Comparison of ENCODE assay signal across 9 cellular contexts in genomic region chr16:57534337-57534880, GRCh38. TPM values are rescaled to one million over a fixed set of nuclear protein-coding genes. Genes with fewer than 3 reads are reported as not detected.
DNase-seq lines count a peak whose midpoint lies in the region; ATAC-seq and TF ChIP-seq lines count a peak whose summit lies in the region.
"Had no signal": no experiment of that assay in that cellular context is flagged by ENCODE, and none has a peak within 500 bp of the region (broad histone marks: within the 10 kb centered on the region; RNA-seq: fewer than 3 reads in every experiment).

No MANE protein-coding gene starts in this region.

- H3K79me1 ChIP-seq in mesendoderm (ENCODE audit: low read length): peaks cover 5% of the 10 kb centered on the region

- H2BK120ac ChIP-seq in mesendoderm (ENCODE audit: low read depth, low read length): no peak overlapping the region

- H3K4me1 ChIP-seq in cardiac muscle cell (ENCODE audit: low read depth): peaks cover 23% of the 10 kb centered on the region
- H3K4me1 ChIP-seq in mesendoderm (ENCODE audit: control insufficient read depth, low read depth, low read length): peaks cover 5% of the 10 kb centered on the region
- H3K4me1 ChIP-seq in upper lobe of right lung: peaks cover 62% of the 10 kb centered on the region

- no peak overlapping the region for H3K4ac ChIP-seq in mesendoderm (ENCODE audit: low read depth, low read length)

- no peaks in the 10 kb centered on the region for H3K27me3 Mint-ChIP-seq in activated T-helper 2 cell treated with anti-CD3 and anti-CD28 coated beads, Interferon-gamma antibody, Interleukin-2, Interleukin-4, amounts not matched to agents 10 μg/mL and 5 μg/mL and 100 μg/mL, durations not matched to agents 14 hours and 24 hours and 36 hours (ENCODE audit: low read depth)

- H2AK5ac ChIP-seq in mesendoderm (ENCODE audit: low read length): no peak overlapping the region

- WGBS in mesendoderm (ENCODE audit: extremely low coverage, insufficient coverage, low lambda C conversion rate): no CpG with 5 or more reads among the region's 7 CpGs

- no peak overlapping the region for H3K18ac ChIP-seq in mesendoderm (ENCODE audit: low read length)

- H3K4me3 ChIP-seq in cardiac muscle cell (no peak overlapping the region), mesendoderm (ENCODE audit: low read length) (no peak overlapping the region), upper lobe of right lung (no peak overlapping the region)
- H3K4me3 ChIP-seq: K562 had no signal

- TF ChIP-seq CTCF in cardiac muscle cell (IDR thresholded peaks at IDR 0.05; ENCODE audit: low read depth, low read length): no peak
- no peak for TF ChIP-seq CTCF in upper lobe of right lung (IDR thresholded peaks at IDR 0.05)
- TF ChIP-seq CTCF in GM10248 (IDR thresholded peaks at IDR 0.05; ENCODE audit: control extremely low read depth, extremely low read depth, low read depth, missing control alignments): no peak

- peaks cover 5% of the 10 kb centered on the region for H3K36me3 Mint-ChIP-seq in activated T-helper 2 cell treated with anti-CD3 and anti-CD28 coated beads, Interferon-gamma antibody, Interleukin-2, Interleukin-4, amounts not matched to agents 10 μg/mL and 5 μg/mL and 100 μg/mL, durations not matched to agents 14 hours and 24 hours and 36 hours (ENCODE audit: low read depth)

- POLR2A ChIA-PET in GM10248 (lab: Yijun Ruan, JAX): interaction anchor here (0.6 kb wide), 1 partner anchor 48 kb away, joined by 3 read pairs; no protein-coding TSS in a partner anchor

- H3K79me2 ChIP-seq in mesendoderm (ENCODE audit: control insufficient read depth, insufficient read depth, low read length): no peaks in the 10 kb centered on the region

- no peaks in the 10 kb centered on the region for H3K9me3 Mint-ChIP-seq in activated T-helper 2 cell treated with anti-CD3 and anti-CD28 coated beads, Interferon-gamma antibody, Interleukin-2, Interleukin-4, amounts not matched to agents 10 μg/mL and 5 μg/mL and 100 μg/mL, durations not matched to agents 14 hours and 24 hours and 36 hours

- peaks cover 75% of the 10 kb centered on the region for H3K4me1 Mint-ChIP-seq in activated T-helper 2 cell treated with anti-CD3 and anti-CD28 coated beads, Interferon-gamma antibody, Interleukin-2, Interleukin-4, amounts not matched to agents 10 μg/mL and 5 μg/mL and 100 μg/mL, durations not matched to agents 14 hours and 24 hours and 36 hours (ENCODE audit: low read depth)

- H3K9me3 ChIP-seq in cardiac muscle cell (ENCODE audit: low read depth) (no peaks in the 10 kb centered on the region), upper lobe of right lung (no peaks in the 10 kb centered on the region)

- no peaks in the 10 kb centered on the region for H3K27me3 ChIP-seq in cardiac muscle cell
- H3K27me3 ChIP-seq in mesendoderm (ENCODE audit: insufficient read depth, low read length, poor library complexity): no peaks in the 10 kb centered on the region
- H3K27me3 ChIP-seq in upper lobe of right lung: no peaks in the 10 kb centered on the region

- H3K27ac ChIP-seq in cardiac muscle cell (peak overlapping the region; percentile 42), mesendoderm (ENCODE audit: low read depth, low read length) (no peak overlapping the region), upper lobe of right lung (no peak overlapping the region)

- no peak overlapping the region for H4K8ac ChIP-seq in mesendoderm (ENCODE audit: low read depth, low read length)

- H3K4me2 ChIP-seq in mesendoderm (ENCODE audit: low read length): no peak overlapping the region

- no peak for ATAC-seq in Right ventricle myocardium superior (ENCODE audit: poor library complexity)
- ATAC-seq in upper lobe of right lung: no peak
- ATAC-seq in GM19328 (IDR thresholded peaks at IDR 0.05; ENCODE audit: unreplicated experiment): no peak
- ATAC-seq: K562 had no signal

- H4K5ac ChIP-seq in mesendoderm (ENCODE audit: low read length): no peak overlapping the region

- DNase-seq in cardiac muscle cell (ENCODE audit: low read depth in 1 of 2, low spot score in 1 of 2) (no peak), Right ventricle myocardium superior (no peak), mesendoderm (no peak), upper lobe of right lung (peak; percentile 43), GM10248 (ENCODE audit: extremely low spot score) (no peak)
- no peak for DNase-seq in activated T-helper 2 cell treated with anti-CD3 and anti-CD28 coated beads, Interferon-gamma antibody, Interleukin-2, Interleukin-4, amounts not matched to agents 10 μg/mL and 5 μg/mL and 100 μg/mL, durations not matched to agents 14 hours and 24 hours and 36 hours (ENCODE audit: low spot score)
- DNase-seq in stimulated activated naive CD4-positive, alpha-beta T cell treated with Interleukin-2 at 50 U/mL for 16 hours (lab: John Stamatoyannopoulos, UW): no peak

- intact Hi-C loops in Right ventricle myocardium superior (cut with DNase I): no loop called here
- intact Hi-C loops in activated T-helper 2 cell treated with anti-CD3 and anti-CD28 coated beads, Interferon-gamma antibody, Interleukin-2, Interleukin-4, amounts not matched to agents 10 μg/mL and 5 μg/mL and 100 μg/mL, durations not matched to agents 14 hours and 24 hours and 36 hours (cut with micrococcal nuclease): no loop called here
- intact Hi-C loops in upper lobe of right lung (cut with DNase I): no loop called here

- H3K9ac ChIP-seq in mesendoderm (ENCODE audit: low read length): peak overlapping the region; percentile 15

- no peak overlapping the region for H3K23ac ChIP-seq in mesendoderm (ENCODE audit: low read length)

- H2BK15ac ChIP-seq in mesendoderm (replicated peaks; ENCODE audit: low read depth): no peak overlapping the region

- H3K56ac ChIP-seq in mesendoderm (ENCODE audit: low read length): no peak overlapping the region

- peak overlapping the region; percentile 15 for H3K27ac Mint-ChIP-seq in activated T-helper 2 cell treated with anti-CD3 and anti-CD28 coated beads, Interferon-gamma antibody, Interleukin-2, Interleukin-4, amounts not matched to agents 10 μg/mL and 5 μg/mL and 100 μg/mL, durations not matched to agents 14 hours and 24 hours and 36 hours

- H3K36me3 ChIP-seq in cardiac muscle cell (no peaks in the 10 kb centered on the region), mesendoderm (ENCODE audit: control insufficient read depth, insufficient read depth, low read length) (no peaks in the 10 kb centered on the region), upper lobe of right lung (no peaks in the 10 kb centered on the region)

- no peak overlapping the region for H2BK5ac ChIP-seq in mesendoderm (ENCODE audit: low read length)

- peak overlapping the region; percentile 34 for H3K4me3 Mint-ChIP-seq in activated T-helper 2 cell treated with anti-CD3 and anti-CD28 coated beads, Interferon-gamma antibody, Interleukin-2, Interleukin-4, amounts not matched to agents 10 μg/mL and 5 μg/mL and 100 μg/mL, durations not matched to agents 14 hours and 24 hours and 36 hours (ENCODE audit: low read depth)

- CTCF ChIA-PET in GM10248 (lab: Yijun Ruan, JAX): interaction anchor here (0.7 to 1.8 kb wide), 3 partner anchors 12 to 47 kb away, joined by 3 to 7 read pairs (median 5); no protein-coding TSS in a partner anchor

RNA-seq across cellular contexts. Expression of gene CCDC102A, which starts 2.0 kb away (rescaled TPM):
- 41.3 and 51.9 TPM in 2 replicates for total RNA-seq in cardiac muscle cell
- 30.1 and 43.8 TPM in 2 replicates for polyA plus RNA-seq in cardiac muscle cell
- 10.5 TPM for total RNA-seq in Right ventricle myocardium superior
- total RNA-seq in activated T-helper 2 cell treated with anti-CD3 and anti-CD28 coated beads, Interferon-gamma antibody, Interleukin-2, Interleukin-4, amounts not matched to agents 10 μg/mL and 5 μg/mL and 100 μg/mL, durations not matched to agents 14 hours and 24 hours and 36 hours: 6.3 and 6.8 TPM in 2 replicates
- polyA plus RNA-seq in mesendoderm (2013, experiment 1 of 2): 2.0 TPM
- polyA plus RNA-seq in mesendoderm (2013, experiment 2 of 2): 1.8 TPM
- total RNA-seq in upper lobe of right lung: 11.3 TPM

RNA-seq across cellular contexts. Expression of gene ADGRG5, which starts 8.0 kb away (rescaled TPM):
- total RNA-seq in cardiac muscle cell (not detected in 2 replicates), Right ventricle myocardium superior (0.05 TPM), upper lobe of right lung (1.9 TPM)
- polyA plus RNA-seq in cardiac muscle cell: 0.05 TPM in 1 of 2 replicates, not detected in the other
- total RNA-seq in activated T-helper 2 cell treated with anti-CD3 and anti-CD28 coated beads, Interferon-gamma antibody, Interleukin-2, Interleukin-4, amounts not matched to agents 10 μg/mL and 5 μg/mL and 100 μg/mL, durations not matched to agents 14 hours and 24 hours and 36 hours: 2.1 and 2.8 TPM in 2 replicates
- 2.9 TPM for polyA plus RNA-seq in mesendoderm (2013, experiment 1 of 2)
- 3.0 TPM for polyA plus RNA-seq in mesendoderm (2013, experiment 2 of 2)

RNA-seq across cellular contexts. Expression of gene DOK4, which starts 48.1 kb away (rescaled TPM):
- total RNA-seq in cardiac muscle cell (1,502 and 2,409 TPM in 2 replicates), Right ventricle myocardium superior (7.5 TPM), upper lobe of right lung (55.1 TPM)
- polyA plus RNA-seq in cardiac muscle cell: 1,563 and 2,826 TPM in 2 replicates
- total RNA-seq in activated T-helper 2 cell treated with anti-CD3 and anti-CD28 coated beads, Interferon-gamma antibody, Interleukin-2, Interleukin-4, amounts not matched to agents 10 μg/mL and 5 μg/mL and 100 μg/mL, durations not matched to agents 14 hours and 24 hours and 36 hours: 5.7 and 6.6 TPM in 2 replicates
- 7.1 TPM for polyA plus RNA-seq in mesendoderm (2013, experiment 1 of 2)
- polyA plus RNA-seq in mesendoderm (2013, experiment 2 of 2): 6.5 TPM

Comparison
In these comparisons a context has a peak if more than half of its experiments do, and no peak if none do; other contexts are left out.
1. RNA of gene DOK4, which starts 48.1 kb away (total RNA-seq): 1,502 to 2,409 TPM in cardiac muscle cell; 55.1 TPM in upper lobe of right lung (single experiment), 7.5 TPM in Right ventricle myocardium superior (single experiment) and 5.7 to 6.6 TPM in activated T-helper 2 cell treated with anti-CD3 and anti-CD28 coated beads, Interferon-gamma antibody, Interleukin-2, Interleukin-4, amounts not matched to agents 10 μg/mL and 5 μg/mL and 100 μg/mL, durations not matched to agents 14 hours and 24 hours and 36 hours; every median in the first group is over 10 times any median in the second.